Comparison of ENCODE assay signal across 11 cellular contexts in the genomic region with DNA sequence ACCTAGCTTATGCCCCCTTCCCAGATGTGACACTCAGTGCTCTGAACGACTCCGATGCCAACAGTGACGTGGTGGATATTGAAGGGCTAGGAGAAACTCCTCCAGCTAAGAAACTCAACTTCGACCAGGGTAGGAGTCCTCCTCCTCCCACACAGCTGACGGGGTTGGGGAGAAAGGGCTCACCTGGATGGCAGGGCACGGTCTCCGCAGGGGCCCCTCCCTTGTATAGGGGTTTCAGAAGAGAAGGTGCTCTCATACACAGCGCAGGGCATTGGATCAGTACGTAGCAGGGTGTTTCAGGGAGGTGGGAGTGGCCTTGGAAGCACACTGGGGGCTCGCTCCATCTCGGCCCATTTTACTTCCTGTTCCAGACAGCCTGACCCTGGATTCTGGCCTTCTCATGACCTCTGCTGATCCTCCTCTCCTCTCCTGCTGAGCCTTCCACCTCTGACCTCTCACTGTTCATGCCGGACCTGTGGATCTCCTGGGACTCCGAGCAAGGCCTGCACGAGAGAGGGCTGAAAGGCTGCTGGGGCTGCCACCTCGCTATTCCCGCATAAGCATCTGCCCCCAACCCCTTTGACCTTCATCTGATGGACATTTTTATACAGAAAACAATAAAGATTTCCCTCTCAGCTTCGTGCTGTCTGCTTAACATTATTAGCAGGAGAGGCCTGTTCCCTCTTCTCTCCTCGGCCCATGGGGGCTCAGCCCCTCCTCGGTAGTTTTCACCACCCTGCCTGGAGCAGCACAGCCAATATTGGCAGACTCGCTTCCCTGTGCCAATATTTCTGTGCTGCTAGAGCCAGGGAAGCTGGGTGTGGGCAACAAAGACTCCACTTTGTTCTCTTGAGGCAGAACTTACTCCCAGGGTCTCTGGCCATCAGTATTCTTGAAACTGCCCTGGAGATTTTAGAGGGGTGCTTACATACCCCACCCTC. TPM values are rescaled to one million over a fixed set of nuclear protein-coding genes. Genes with fewer than 3 reads are reported as not detected.
DNase-seq lines count a peak whose midpoint lies in the region; ATAC-seq lines count a peak whose summit lies in the region.
"Had no signal": no experiment of that assay in that cellular context is flagged by ENCODE, and none has a peak within 500 bp of the region (broad histone marks: within the 10 kb centered on the region; RNA-seq: fewer than 3 reads in every experiment).

No MANE protein-coding gene starts in this region.

- no peak overlapping the region for H3K4me3 ChIP-seq in neuronal stem cell (ENCODE audit: low read length in 2 of 2)

- H3K9ac ChIP-seq in neuronal stem cell (ENCODE audit: low read depth, low read length, poor library complexity), result no peak overlapping the region

- no peaks in the 10 kb centered on the region for H3K9me3 ChIP-seq in neuronal stem cell (replicated peaks in 1 of 2; ENCODE audit: control insufficient read depth in 2 of 2, insufficient read depth in 1 of 2, low read depth in 1 of 2, low read length in 2 of 2)

- H3K4ac ChIP-seq in neuronal stem cell (ENCODE audit: low read length), result no peak overlapping the region

- no peak overlapping the region for H3K4me2 ChIP-seq in neuronal stem cell (ENCODE audit: insufficient read depth, low read length, poor library complexity, severe bottlenecking)

- H3K27ac ChIP-seq in substantia nigra (ENCODE audit: low read depth, low read length, poor library complexity, severe bottlenecking) (peak overlapping the region; percentile 30), neuronal stem cell (replicated peaks; ENCODE audit: low read length) (no peak overlapping the region)

- H3K36me3 Mint-ChIP-seq in activated T-cell treated with anti-CD3 and anti-CD28 coated beads, Interleukin-2, amount 50 U/mL, for 24 hours (ENCODE audit: low read depth), result peaks cover 52% of the 10 kb centered on the region
- H3K36me3 Mint-ChIP-seq in activated naive CD8-positive, alpha-beta T cell treated with anti-CD3 and anti-CD28 coated beads, Interleukin-2, amount 50 U/mL, for 24 hours (ENCODE audit: low read depth), result peaks cover 19% of the 10 kb centered on the region
- peaks cover 8% of the 10 kb centered on the region for H3K36me3 Mint-ChIP-seq in memory B cell

- no peak overlapping the region for H2AFZ ChIP-seq in neuronal stem cell (ENCODE audit: low read length)

- peak overlapping the region; percentile 98 for H3K4me3 Mint-ChIP-seq in activated T-cell treated with anti-CD3 and anti-CD28 coated beads, Interleukin-2, amount 50 U/mL, for 24 hours
- H3K4me3 Mint-ChIP-seq in activated naive CD8-positive, alpha-beta T cell treated with anti-CD3 and anti-CD28 coated beads, Interleukin-2, amount 50 U/mL, for 24 hours, result peak overlapping the region; percentile 40
- H3K4me3 Mint-ChIP-seq in memory B cell, result no peak overlapping the region

- ATAC-seq in activated naive CD8-positive, alpha-beta T cell treated with anti-CD3 and anti-CD28 coated beads, Interleukin-2, amount 50 U/mL, for 24 hours, result no peak
- no peak for ATAC-seq in memory B cell (ENCODE audit: low read depth)
- ATAC-seq in HG03439 (IDR thresholded peaks at IDR 0.05; ENCODE audit: unreplicated experiment), result no peak
- ATAC-seq: left colon had no signal

- DNase-seq in activated T-cell treated with anti-CD3 and anti-CD28 coated beads, Interleukin-2, amount 50 U/mL, for 24 hours, result no peak
- DNase-seq in activated T-cell treated with anti-CD3 and anti-CD28 coated beads for 4 hours (no peak), memory B cell (ENCODE audit: low spot score in 2 of 2) (no peak), substantia nigra (lab: John Stamatoyannopoulos, UW) (no peak), 8988T (no peak), neuronal stem cell (ENCODE audit: low spot score) (no peak)
- no peak for DNase-seq in activated naive CD8-positive, alpha-beta T cell treated with anti-CD3 and anti-CD28 coated beads, Interleukin-2, amount 50 U/mL, for 24 hours
- DNase-seq: left colon; NCI-H1417 treated with DMSO at 0.1 percent for 48 hours; stimulated activated CD4-positive, alpha-beta T cell treated with anti-CD3 and anti-CD28 coated beads, Interleukin-12 subunit alpha, Interleukin-12 subunit beta, amount 100 ng/mL, for 4 hours had no signal

- H2BK120ac ChIP-seq in neuronal stem cell (ENCODE audit: low read depth, low read length), result no peak overlapping the region

- H2BK15ac ChIP-seq in neuronal stem cell (ENCODE audit: low read length), result no peak overlapping the region

- WGBS in neuronal stem cell (ENCODE audit: extremely low coverage in 2 of 2, insufficient read length in 2 of 2, insufficient replicate concordance in 1 of 2), 2 donors, result no CpG with 5 or more reads among the region's 20 CpGs

- peaks cover 5 to 15% of the 10 kb centered on the region in 2 donors for H3K36me3 ChIP-seq in neuronal stem cell (replicated peaks in 1 of 2; ENCODE audit: control insufficient read depth in 2 of 2, insufficient read depth in 2 of 2, low read length in 2 of 2)

- no peak overlapping the region for H3K18ac ChIP-seq in neuronal stem cell (ENCODE audit: low read length)

- H3K14ac ChIP-seq in neuronal stem cell (ENCODE audit: low read length), result no peak overlapping the region

- H2BK12ac ChIP-seq in neuronal stem cell (ENCODE audit: low read length), result no peak overlapping the region

- H3K27ac Mint-ChIP-seq in activated T-cell treated with anti-CD3 and anti-CD28 coated beads, Interleukin-2, amount 50 U/mL, for 24 hours, result peak overlapping the region; percentile 98
- H3K27ac Mint-ChIP-seq in activated naive CD8-positive, alpha-beta T cell treated with anti-CD3 and anti-CD28 coated beads, Interleukin-2, amount 50 U/mL, for 24 hours, result peak overlapping the region; percentile 52
- H3K27ac Mint-ChIP-seq in memory B cell, result peak overlapping the region; percentile 99

- H3K4me1 Mint-ChIP-seq in activated T-cell treated with anti-CD3 and anti-CD28 coated beads, Interleukin-2, amount 50 U/mL, for 24 hours (ENCODE audit: low read depth), result peaks cover 49% of the 10 kb centered on the region
- peaks cover 58% of the 10 kb centered on the region for H3K4me1 Mint-ChIP-seq in activated naive CD8-positive, alpha-beta T cell treated with anti-CD3 and anti-CD28 coated beads, Interleukin-2, amount 50 U/mL, for 24 hours
- H3K4me1 Mint-ChIP-seq in memory B cell, result peaks cover 32% of the 10 kb centered on the region

- H2BK5ac ChIP-seq in neuronal stem cell (ENCODE audit: low read length), result no peak overlapping the region

- peaks cover 1 to 19% (median 13%) of the 10 kb centered on the region in 3 experiments for H3K27me3 ChIP-seq in neuronal stem cell (ENCODE audit: control insufficient read depth in 3 of 3, insufficient read depth in 3 of 3, low read depth in 1 of 3, low read length in 3 of 3)

- no peaks in the 10 kb centered on the region for H3K9me3 Mint-ChIP-seq in activated T-cell treated with anti-CD3 and anti-CD28 coated beads, Interleukin-2, amount 50 U/mL, for 24 hours
- H3K9me3 Mint-ChIP-seq in activated naive CD8-positive, alpha-beta T cell treated with anti-CD3 and anti-CD28 coated beads, Interleukin-2, amount 50 U/mL, for 24 hours, result no peaks in the 10 kb centered on the region
- H3K9me3 Mint-ChIP-seq in memory B cell, result no peaks in the 10 kb centered on the region

- peaks cover 19 to 38% of the 10 kb centered on the region in 2 donors for H3K4me1 ChIP-seq in neuronal stem cell (ENCODE audit: control insufficient read depth in 2 of 2, insufficient read depth in 1 of 2, low read depth in 1 of 2, low read length in 2 of 2)

- H4K8ac ChIP-seq in neuronal stem cell (ENCODE audit: low read depth, low read length), result no peak overlapping the region

- no peaks in the 10 kb centered on the region for H3K27me3 Mint-ChIP-seq in activated T-cell treated with anti-CD3 and anti-CD28 coated beads, Interleukin-2, amount 50 U/mL, for 24 hours
- peaks cover 2% of the 10 kb centered on the region for H3K27me3 Mint-ChIP-seq in activated naive CD8-positive, alpha-beta T cell treated with anti-CD3 and anti-CD28 coated beads, Interleukin-2, amount 50 U/mL, for 24 hours
- no peaks in the 10 kb centered on the region for H3K27me3 Mint-ChIP-seq in memory B cell

- no peak overlapping the region for H3K23ac ChIP-seq in neuronal stem cell (ENCODE audit: low read depth, low read length, poor library complexity)

- no peak overlapping the region for H4K91ac ChIP-seq in neuronal stem cell (ENCODE audit: low read depth, low read length, poor library complexity)

- H3K79me1 ChIP-seq in neuronal stem cell (ENCODE audit: low read depth, low read length), result peaks cover 8% of the 10 kb centered on the region

- H2AK5ac ChIP-seq in neuronal stem cell (ENCODE audit: low read depth, low read length), result no peak overlapping the region

RNA-seq across cellular contexts. Expression of a gene that starts 4.7 kb away (rescaled TPM):
- polyA plus RNA-seq in neuronal stem cell (2013, experiment 1 of 2), result 400 TPM
- 390 TPM for polyA plus RNA-seq in neuronal stem cell (2013, experiment 2 of 2)

RNA-seq across cellular contexts. Expression of a gene that starts 5.7 kb away (rescaled TPM):
- polyA plus RNA-seq in neuronal stem cell (2013, experiment 1 of 2), result 3.1 TPM
- 2.8 TPM for polyA plus RNA-seq in neuronal stem cell (2013, experiment 2 of 2)

RNA-seq across cellular contexts. Expression of a gene that starts 18.7 kb away (rescaled TPM):
- polyA plus RNA-seq in neuronal stem cell (2013, experiment 1 of 2), result 3.0 TPM
- polyA plus RNA-seq in neuronal stem cell (2013, experiment 2 of 2), result 3.4 TPM

RNA-seq across cellular contexts. Expression of a gene that starts 21.3 kb away (rescaled TPM):
- 0.32 TPM for polyA plus RNA-seq in neuronal stem cell (2013, experiment 1 of 2)
- polyA plus RNA-seq in neuronal stem cell (2013, experiment 2 of 2), result 0.25 TPM

RNA-seq across cellular contexts. Expression of a gene that starts 26.7 kb away (rescaled TPM):
- 0.04 TPM for polyA plus RNA-seq in neuronal stem cell (2013, experiment 1 of 2)
- 0.03 TPM for polyA plus RNA-seq in neuronal stem cell (2013, experiment 2 of 2)
